In the genomic region with DNA sequence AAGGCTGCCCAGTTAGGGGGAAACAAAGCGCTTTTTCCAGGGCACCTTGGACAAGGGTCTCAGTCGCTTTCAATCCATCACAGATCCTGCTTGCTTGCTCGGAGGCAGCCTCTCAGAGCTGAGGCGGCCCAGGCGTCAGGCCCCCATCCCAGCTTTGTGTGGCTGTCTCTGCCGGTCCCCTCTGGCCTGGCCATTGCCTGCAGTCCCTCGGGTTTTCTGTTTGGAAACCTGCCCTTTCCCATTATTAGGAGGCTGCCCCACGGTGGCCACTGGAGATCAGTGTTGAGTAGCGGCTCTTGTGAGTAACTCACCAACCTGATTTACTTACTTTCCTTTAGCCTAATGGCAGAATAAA, we compare ENCODE assay signal across 21 cellular contexts.
DNase-seq lines count a peak whose midpoint lies in the region; ATAC-seq and TF ChIP-seq lines count a peak whose summit lies in the region.
"Had no signal": no experiment of that assay in that cellular context is flagged by ENCODE, and none has a peak within 500 bp of the region (broad histone marks: within the 10 kb centered on the region; RNA-seq: fewer than 3 reads in every experiment).

No MANE protein-coding gene starts in this region.

- peaks cover 3% of the 10 kb centered on the region for H3K27me3 Mint-ChIP-seq in endodermal cell (ENCODE audit: insufficient read depth)
- no peaks in the 10 kb centered on the region for H3K27me3 Mint-ChIP-seq in activated T-helper 1 cell treated with anti-CD3 and anti-CD28 coated beads, Interleukin-12 subunit alpha, Interleukin-12 subunit beta, Interleukin-2, Interleukin-4 antibody, amounts not matched to agents 30 ng/mL and 10 ng/mL and 1 ng/mL, durations not matched to agents 14 hours and 24 hours and 36 hours (ENCODE audit: insufficient read depth)
- H3K27me3 Mint-ChIP-seq: CD4-positive, CD25-positive, alpha-beta regulatory T cell had no signal

- no peak for ATAC-seq in HG02571 (IDR thresholded peaks at IDR 0.05; ENCODE audit: unreplicated experiment)
- ATAC-seq: K562 had no signal

- no peaks in the 10 kb centered on the region for H3K36me3 Mint-ChIP-seq in endodermal cell (ENCODE audit: low read depth)
- H3K36me3 Mint-ChIP-seq in activated T-helper 1 cell treated with anti-CD3 and anti-CD28 coated beads, Interleukin-12 subunit alpha, Interleukin-12 subunit beta, Interleukin-2, Interleukin-4 antibody, amounts not matched to agents 30 ng/mL and 10 ng/mL and 1 ng/mL, durations not matched to agents 14 hours and 24 hours and 36 hours (ENCODE audit: low read depth), result no peaks in the 10 kb centered on the region
- H3K36me3 Mint-ChIP-seq: CD4-positive, CD25-positive, alpha-beta regulatory T cell had no signal

- no peaks in the 10 kb centered on the region for H3K9me3 ChIP-seq in endodermal cell (ENCODE audit: control insufficient read depth, low read length)
- H3K9me3 ChIP-seq: BE2C had no signal

- no peaks in the 10 kb centered on the region for H3K27me3 ChIP-seq in endodermal cell (ENCODE audit: control insufficient read depth, insufficient read depth, low read length, poor library complexity, severe bottlenecking)
- H3K27me3 ChIP-seq: BE2C had no signal

- no peak overlapping the region for H3K4me3 ChIP-seq in endodermal cell (ENCODE audit: low read length)
- H3K4me3 ChIP-seq: K562 had no signal

- H3K9ac ChIP-seq in endodermal cell (ENCODE audit: extremely low read depth, low read length, poor library complexity, severe bottlenecking), result no peak overlapping the region

- H3K4me1 Mint-ChIP-seq in endodermal cell, result no peaks in the 10 kb centered on the region
- H3K4me1 Mint-ChIP-seq in activated T-helper 1 cell treated with anti-CD3 and anti-CD28 coated beads, Interleukin-12 subunit alpha, Interleukin-12 subunit beta, Interleukin-2, Interleukin-4 antibody, amounts not matched to agents 30 ng/mL and 10 ng/mL and 1 ng/mL, durations not matched to agents 14 hours and 24 hours and 36 hours (ENCODE audit: low read depth), result no peaks in the 10 kb centered on the region
- H3K4me1 Mint-ChIP-seq: CD4-positive, CD25-positive, alpha-beta regulatory T cell had no signal

- no peaks in the 10 kb centered on the region for H3K4me1 ChIP-seq in endodermal cell (ENCODE audit: control insufficient read depth, insufficient read depth, low read length)
- H3K4me1 ChIP-seq: BE2C had no signal

- H3K4me3 Mint-ChIP-seq in endodermal cell, result no peak overlapping the region
- no peak overlapping the region for H3K4me3 Mint-ChIP-seq in activated T-helper 1 cell treated with anti-CD3 and anti-CD28 coated beads, Interleukin-12 subunit alpha, Interleukin-12 subunit beta, Interleukin-2, Interleukin-4 antibody, amounts not matched to agents 30 ng/mL and 10 ng/mL and 1 ng/mL, durations not matched to agents 14 hours and 24 hours and 36 hours
- H3K4me3 Mint-ChIP-seq: CD4-positive, CD25-positive, alpha-beta regulatory T cell had no signal

- no peak for TF ChIP-seq CTCF in endodermal cell (conservative IDR thresholded peaks at IDR 0.05)
- no peak for TF ChIP-seq CTCF in GM20000 (IDR thresholded peaks at IDR 0.05; ENCODE audit: extremely low read depth, missing control alignments)

- no peaks in the 10 kb centered on the region for H3K36me3 ChIP-seq in endodermal cell (ENCODE audit: control insufficient read depth, insufficient read depth, low read length)
- H3K36me3 ChIP-seq: BE2C had no signal

- peak; percentile 9 for DNase-seq in activated effector memory CD4-positive, alpha-beta T cell treated with anti-CD3 and anti-CD28 coated beads, Interleukin-2, amount 50 U/mL, for 16 hours
- DNase-seq in activated effector memory CD4-positive, alpha-beta T cell treated with Interleukin-2 at 50 U/mL for 16 hours, result no peak
- DNase-seq in endodermal cell (peak; percentile 68), mesenteric fat pad (ENCODE audit: low spot score) (peak; percentile 74), GM20000 (ENCODE audit: low spot score) (no peak)
- DNase-seq in activated T-helper 1 cell treated with anti-CD3 and anti-CD28 coated beads, Interleukin-12 subunit alpha, Interleukin-12 subunit beta, Interleukin-2, Interleukin-4 antibody, amounts not matched to agents 30 ng/mL and 10 ng/mL and 1 ng/mL, durations not matched to agents 14 hours and 24 hours and 36 hours (ENCODE audit: low spot score), result no peak
- DNase-seq: BE2C; CD4-positive, CD25-positive, alpha-beta regulatory T cell; COR-L47; DMS 273 treated with DMSO at 0.1 percent for 48 hours; GF-D8; GOT3; NCI-H1105 treated with DMSO at 0.1 percent for 48 hours; NCI-H1694 treated with DMSO at 0.1 percent for 48 hours; NCI-H2107; NCI-H510A; NCI-H748 treated with DMSO at 0.1 percent for 48 hours; RPMI8226; SHP77 treated with DMSO at 0.1 percent for 48 hours had no signal

- 81 to 90% methylated on average over 5 to 9 of the region's 9 CpGs for WGBS in endodermal cell (ENCODE audit: insufficient coverage in 1 of 2, insufficient read length in 1 of 2), 2 experiments

- no peak overlapping the region for H3K27ac Mint-ChIP-seq in endodermal cell
- H3K27ac Mint-ChIP-seq in activated T-helper 1 cell treated with anti-CD3 and anti-CD28 coated beads, Interleukin-12 subunit alpha, Interleukin-12 subunit beta, Interleukin-2, Interleukin-4 antibody, amounts not matched to agents 30 ng/mL and 10 ng/mL and 1 ng/mL, durations not matched to agents 14 hours and 24 hours and 36 hours, result no peak overlapping the region

- intact Hi-C loops in activated T-helper 1 cell treated with anti-CD3 and anti-CD28 coated beads, Interleukin-12 subunit alpha, Interleukin-12 subunit beta, Interleukin-2, Interleukin-4 antibody, amounts not matched to agents 30 ng/mL and 10 ng/mL and 1 ng/mL, durations not matched to agents 14 hours and 24 hours and 36 hours (cut with micrococcal nuclease), result no loop called here

- H3K9me3 Mint-ChIP-seq in endodermal cell, result peaks cover 2% of the 10 kb centered on the region
- H3K9me3 Mint-ChIP-seq in activated T-helper 1 cell treated with anti-CD3 and anti-CD28 coated beads, Interleukin-12 subunit alpha, Interleukin-12 subunit beta, Interleukin-2, Interleukin-4 antibody, amounts not matched to agents 30 ng/mL and 10 ng/mL and 1 ng/mL, durations not matched to agents 14 hours and 24 hours and 36 hours, result no peaks in the 10 kb centered on the region

- H3K27ac ChIP-seq in endodermal cell (ENCODE audit: low read depth, low read length), result no peak overlapping the region

Comparison
In these comparisons a context has a peak if more than half of its experiments do, and no peak if none do; other contexts are left out.
1. DNase-seq: peak in activated effector memory CD4-positive, alpha-beta T cell treated with anti-CD3 and anti-CD28 coated beads, Interleukin-2, amount 50 U/mL, for 16 hours (single experiment), endodermal cell (single experiment) and mesenteric fat pad (single experiment); none in activated effector memory CD4-positive, alpha-beta T cell treated with Interleukin-2 at 50 U/mL for 16 hours (single experiment), GM20000 (single experiment) and activated T-helper 1 cell treated with anti-CD3 and anti-CD28 coated beads, Interleukin-12 subunit alpha, Interleukin-12 subunit beta, Interleukin-2, Interleukin-4 antibody, amounts not matched to agents 30 ng/mL and 10 ng/mL and 1 ng/mL, durations not matched to agents 14 hours and 24 hours and 36 hours (single experiment).